ENCODE assay signal across 13 cellular contexts in the genomic region with DNA sequence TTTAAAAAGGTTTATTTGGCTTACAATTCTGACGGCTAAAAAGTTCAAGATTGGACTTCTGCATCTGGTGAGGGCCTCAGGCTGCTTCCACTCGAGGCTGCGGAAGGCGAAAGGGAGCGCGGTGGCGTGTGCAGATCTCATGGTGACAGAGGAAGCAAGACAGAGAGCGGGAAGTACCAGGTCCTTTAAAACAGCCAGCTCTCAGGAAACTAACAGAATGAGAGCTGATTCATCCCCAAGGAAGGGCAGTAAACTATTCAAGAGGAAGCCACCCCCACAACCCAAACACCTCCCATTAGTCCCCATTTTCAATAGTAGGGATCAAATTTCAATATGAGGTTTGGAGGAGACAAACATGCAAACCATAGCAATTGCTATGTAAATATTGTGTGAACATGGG.
"Had no signal": no experiment of that assay in that cellular context is flagged by ENCODE, and none has a peak within 500 bp of the region (broad histone marks: within the 10 kb centered on the region; RNA-seq: fewer than 3 reads in every experiment).

No MANE protein-coding gene starts in this region.

- H3K36me3 ChIP-seq: heart left ventricle, neutrophil, tibial artery, uterus had no signal

- DNase-seq: activated CD4-positive, alpha-beta memory T cell treated with anti-CD3 and anti-CD28 coated beads, Interleukin-2, amount 10 ng/mL, durations not matched to agents 7 days and 5 days; activated naive CD8-positive, alpha-beta T cell treated with anti-CD3 and anti-CD28 coated beads, Interleukin-2, amount 10 ng/mL, durations not matched to agents 7 days and 5 days; activated T-cell treated with anti-CD3 and anti-CD28 coated beads, Interleukin-2, amount 50 U/mL, for 48 hours; anterior cingulate cortex; heart left ventricle; naive B cell; tibial artery; uterus had no signal

- H3K4me3 Mint-ChIP-seq: activated CD4-positive, alpha-beta memory T cell treated with anti-CD3 and anti-CD28 coated beads, Interleukin-2, amount 10 ng/mL, durations not matched to agents 7 days and 5 days; activated naive CD8-positive, alpha-beta T cell treated with anti-CD3 and anti-CD28 coated beads, Interleukin-2, amount 10 ng/mL, durations not matched to agents 7 days and 5 days; naive B cell; T-helper 2 cell treated with Interferon-gamma antibody and Interleukin-4, amounts not matched to agents 5 μg/mL and 100 μg/mL, for 36 hours had no signal

- H3K27me3 ChIP-seq: heart left ventricle, neutrophil, tibial artery, uterus had no signal

- H3K36me3 Mint-ChIP-seq: activated naive CD8-positive, alpha-beta T cell treated with anti-CD3 and anti-CD28 coated beads, Interleukin-2, amount 10 ng/mL, durations not matched to agents 7 days and 5 days; naive B cell had no signal

- H3K4me1 Mint-ChIP-seq: activated CD4-positive, alpha-beta memory T cell treated with anti-CD3 and anti-CD28 coated beads, Interleukin-2, amount 10 ng/mL, durations not matched to agents 7 days and 5 days; activated naive CD8-positive, alpha-beta T cell treated with anti-CD3 and anti-CD28 coated beads, Interleukin-2, amount 10 ng/mL, durations not matched to agents 7 days and 5 days; naive B cell had no signal

- FAIRE-seq: colon, endothelial cell of umbilical vein, frontal cortex had no signal

- H3K4me3 ChIP-seq: heart left ventricle, tibial artery, uterus had no signal

- H3K27me3 Mint-ChIP-seq: activated CD4-positive, alpha-beta memory T cell treated with anti-CD3 and anti-CD28 coated beads, Interleukin-2, amount 10 ng/mL, durations not matched to agents 7 days and 5 days; activated naive CD8-positive, alpha-beta T cell treated with anti-CD3 and anti-CD28 coated beads, Interleukin-2, amount 10 ng/mL, durations not matched to agents 7 days and 5 days; naive B cell had no signal

- H3K27ac ChIP-seq: heart left ventricle, neutrophil, tibial artery, uterus had no signal

- ATAC-seq: heart left ventricle had no signal

- H3K27ac Mint-ChIP-seq: activated CD4-positive, alpha-beta memory T cell treated with anti-CD3 and anti-CD28 coated beads, Interleukin-2, amount 10 ng/mL, durations not matched to agents 7 days and 5 days; activated naive CD8-positive, alpha-beta T cell treated with anti-CD3 and anti-CD28 coated beads, Interleukin-2, amount 10 ng/mL, durations not matched to agents 7 days and 5 days; naive B cell; T-helper 2 cell treated with Interferon-gamma antibody and Interleukin-4, amounts not matched to agents 5 μg/mL and 100 μg/mL, for 36 hours had no signal

- H3K9me3 ChIP-seq: heart left ventricle, neutrophil, tibial artery, uterus had no signal

- H3K4me1 ChIP-seq: heart left ventricle, tibial artery, uterus had no signal
